Comparison of ENCODE assay signal across 2 cellular contexts in the genomic region with DNA sequence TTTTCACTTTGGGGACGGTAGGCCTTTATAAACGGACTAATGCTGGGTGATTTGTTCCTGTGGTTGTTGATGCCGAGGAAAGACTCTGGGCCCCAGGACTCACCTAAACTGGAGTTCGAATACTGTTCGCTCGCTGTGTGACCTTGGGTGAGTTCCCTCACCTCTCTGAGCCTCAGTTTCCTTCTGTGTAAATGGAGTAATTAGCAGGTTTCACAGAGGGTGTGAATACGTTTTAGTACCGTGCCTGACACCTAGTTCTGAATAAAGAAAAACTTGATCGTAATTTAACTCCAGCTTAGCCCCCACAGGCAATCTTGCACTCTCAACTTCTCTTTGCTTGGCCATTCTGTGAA.
TF ChIP-seq lines count a peak whose summit lies in the region.

No MANE protein-coding gene starts in this region.

TF ChIP-seq in SK-N-SH, 30 proteins besides CTCF, POLR2A, EP300 and RAD21 (continued from another document):
- TF ChIP-seq, protein P1, sequence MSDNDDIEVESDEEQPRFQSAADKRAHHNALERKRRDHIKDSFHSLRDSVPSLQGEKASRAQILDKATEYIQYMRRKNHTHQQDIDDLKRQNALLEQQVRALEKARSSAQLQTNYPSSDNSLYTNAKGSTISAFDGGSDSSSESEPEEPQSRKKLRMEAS (IDR thresholded peaks at IDR 0.05; ENCODE audit: low read depth) = no peak
- TF ChIP-seq JUND (IDR thresholded peaks at IDR 0.05) = no peak
- TF ChIP-seq EZH2phosphoT487 (IDR thresholded peaks at IDR 0.05; ENCODE audit: borderline replicate concordance, low read depth) = no peak
- TF ChIP-seq GABPA (IDR thresholded peaks at IDR 0.05; ENCODE audit: low read depth) = no peak
- no peak for TF ChIP-seq USF2 (IDR thresholded peaks at IDR 0.05; ENCODE audit: borderline replicate concordance, low read depth, low read length)
- TF ChIP-seq TCF12 (IDR thresholded peaks at IDR 0.05) = no peak
- TF ChIP-seq RXRA (IDR thresholded peaks at IDR 0.05; ENCODE audit: borderline replicate concordance, low read depth) = no peak
- no peak for TF ChIP-seq RCOR1 (IDR thresholded peaks at IDR 0.05; ENCODE audit: low read length)
- TF ChIP-seq GATA2 (CRISPR knock-in tag; IDR thresholded peaks at IDR 0.05) = no peak
- no peak for TF ChIP-seq ELF1 (IDR thresholded peaks at IDR 0.05)
- no peak for TF ChIP-seq NFIC (IDR thresholded peaks at IDR 0.05; ENCODE audit: borderline replicate concordance)
- no peak for TF ChIP-seq NRF1 (IDR thresholded peaks at IDR 0.05; ENCODE audit: low read depth, low read length)

TF ChIP-seq in SK-N-SH treated with all-trans-retinoic acid at 6 μM for 48 hours, 23 proteins besides CTCF, POLR2A, EP300 and RAD21 (continued from another document):
- TF ChIP-seq, protein P2, sequence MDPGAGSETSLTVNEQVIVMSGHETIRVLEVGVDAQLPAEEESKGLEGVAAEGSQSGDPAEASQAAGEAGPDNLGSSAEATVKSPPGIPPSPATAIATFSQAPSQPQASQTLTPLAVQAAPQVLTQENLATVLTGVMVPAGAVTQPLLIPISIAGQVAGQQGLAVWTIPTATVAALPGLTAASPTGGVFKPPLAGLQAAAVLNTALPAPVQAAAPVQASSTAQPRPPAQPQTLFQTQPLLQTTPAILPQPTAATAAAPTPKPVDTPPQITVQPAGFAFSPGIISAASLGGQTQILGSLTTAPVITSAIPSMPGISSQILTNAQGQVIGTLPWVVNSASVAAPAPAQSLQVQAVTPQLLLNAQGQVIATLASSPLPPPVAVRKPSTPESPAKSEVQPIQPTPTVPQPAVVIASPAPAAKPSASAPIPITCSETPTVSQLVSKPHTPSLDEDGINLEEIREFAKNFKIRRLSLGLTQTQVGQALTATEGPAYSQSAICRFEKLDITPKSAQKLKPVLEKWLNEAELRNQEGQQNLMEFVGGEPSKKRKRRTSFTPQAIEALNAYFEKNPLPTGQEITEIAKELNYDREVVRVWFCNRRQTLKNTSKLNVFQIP (CRISPR knock-in tag; IDR thresholded peaks at IDR 0.05; ENCODE audit: borderline replicate concordance, low read depth) = no peak
- no peak for TF ChIP-seq TOX (CRISPR knock-in tag; IDR thresholded peaks at IDR 0.05; ENCODE audit: borderline replicate concordance)
- TF ChIP-seq, protein P3, sequence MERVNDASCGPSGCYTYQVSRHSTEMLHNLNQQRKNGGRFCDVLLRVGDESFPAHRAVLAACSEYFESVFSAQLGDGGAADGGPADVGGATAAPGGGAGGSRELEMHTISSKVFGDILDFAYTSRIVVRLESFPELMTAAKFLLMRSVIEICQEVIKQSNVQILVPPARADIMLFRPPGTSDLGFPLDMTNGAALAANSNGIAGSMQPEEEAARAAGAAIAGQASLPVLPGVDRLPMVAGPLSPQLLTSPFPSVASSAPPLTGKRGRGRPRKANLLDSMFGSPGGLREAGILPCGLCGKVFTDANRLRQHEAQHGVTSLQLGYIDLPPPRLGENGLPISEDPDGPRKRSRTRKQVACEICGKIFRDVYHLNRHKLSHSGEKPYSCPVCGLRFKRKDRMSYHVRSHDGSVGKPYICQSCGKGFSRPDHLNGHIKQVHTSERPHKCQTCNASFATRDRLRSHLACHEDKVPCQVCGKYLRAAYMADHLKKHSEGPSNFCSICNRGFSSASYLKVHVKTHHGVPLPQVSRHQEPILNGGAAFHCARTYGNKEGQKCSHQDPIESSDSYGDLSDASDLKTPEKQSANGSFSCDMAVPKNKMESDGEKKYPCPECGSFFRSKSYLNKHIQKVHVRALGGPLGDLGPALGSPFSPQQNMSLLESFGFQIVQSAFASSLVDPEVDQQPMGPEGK (CRISPR knock-in tag; IDR thresholded peaks at IDR 0.05; ENCODE audit: borderline replicate concordance) = no peak
- no peak for TF ChIP-seq ZNF70 (CRISPR knock-in tag; IDR thresholded peaks at IDR 0.05)
- TF ChIP-seq ISL1 (CRISPR knock-in tag; IDR thresholded peaks at IDR 0.05) = no peak
- no peak for TF ChIP-seq CREB5 (CRISPR knock-in tag; IDR thresholded peaks at IDR 0.05; ENCODE audit: low read depth)
- no peak for TF ChIP-seq ZNF8 (CRISPR knock-in tag; IDR thresholded peaks at IDR 0.05)
- no peak for TF ChIP-seq ZNF565 (CRISPR knock-in tag; conservative IDR thresholded peaks at IDR 0.05; ENCODE audit: low read depth)
- TF ChIP-seq, protein P4, sequence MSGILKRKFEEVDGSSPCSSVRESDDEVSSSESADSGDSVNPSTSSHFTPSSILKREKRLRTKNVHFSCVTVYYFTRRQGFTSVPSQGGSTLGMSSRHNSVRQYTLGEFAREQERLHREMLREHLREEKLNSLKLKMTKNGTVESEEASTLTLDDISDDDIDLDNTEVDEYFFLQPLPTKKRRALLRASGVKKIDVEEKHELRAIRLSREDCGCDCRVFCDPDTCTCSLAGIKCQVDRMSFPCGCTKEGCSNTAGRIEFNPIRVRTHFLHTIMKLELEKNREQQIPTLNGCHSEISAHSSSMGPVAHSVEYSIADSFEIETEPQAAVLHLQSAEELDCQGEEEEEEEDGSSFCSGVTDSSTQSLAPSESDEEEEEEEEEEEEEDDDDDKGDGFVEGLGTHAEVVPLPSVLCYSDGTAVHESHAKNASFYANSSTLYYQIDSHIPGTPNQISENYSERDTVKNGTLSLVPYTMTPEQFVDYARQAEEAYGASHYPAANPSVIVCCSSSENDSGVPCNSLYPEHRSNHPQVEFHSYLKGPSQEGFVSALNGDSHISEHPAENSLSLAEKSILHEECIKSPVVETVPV (CRISPR knock-in tag; IDR thresholded peaks at IDR 0.05) = no peak
- TF ChIP-seq SNAI2 (CRISPR knock-in tag; IDR thresholded peaks at IDR 0.05) = no peak
